8 cellular contexts compared by ENCODE assay signal in the genomic region with DNA sequence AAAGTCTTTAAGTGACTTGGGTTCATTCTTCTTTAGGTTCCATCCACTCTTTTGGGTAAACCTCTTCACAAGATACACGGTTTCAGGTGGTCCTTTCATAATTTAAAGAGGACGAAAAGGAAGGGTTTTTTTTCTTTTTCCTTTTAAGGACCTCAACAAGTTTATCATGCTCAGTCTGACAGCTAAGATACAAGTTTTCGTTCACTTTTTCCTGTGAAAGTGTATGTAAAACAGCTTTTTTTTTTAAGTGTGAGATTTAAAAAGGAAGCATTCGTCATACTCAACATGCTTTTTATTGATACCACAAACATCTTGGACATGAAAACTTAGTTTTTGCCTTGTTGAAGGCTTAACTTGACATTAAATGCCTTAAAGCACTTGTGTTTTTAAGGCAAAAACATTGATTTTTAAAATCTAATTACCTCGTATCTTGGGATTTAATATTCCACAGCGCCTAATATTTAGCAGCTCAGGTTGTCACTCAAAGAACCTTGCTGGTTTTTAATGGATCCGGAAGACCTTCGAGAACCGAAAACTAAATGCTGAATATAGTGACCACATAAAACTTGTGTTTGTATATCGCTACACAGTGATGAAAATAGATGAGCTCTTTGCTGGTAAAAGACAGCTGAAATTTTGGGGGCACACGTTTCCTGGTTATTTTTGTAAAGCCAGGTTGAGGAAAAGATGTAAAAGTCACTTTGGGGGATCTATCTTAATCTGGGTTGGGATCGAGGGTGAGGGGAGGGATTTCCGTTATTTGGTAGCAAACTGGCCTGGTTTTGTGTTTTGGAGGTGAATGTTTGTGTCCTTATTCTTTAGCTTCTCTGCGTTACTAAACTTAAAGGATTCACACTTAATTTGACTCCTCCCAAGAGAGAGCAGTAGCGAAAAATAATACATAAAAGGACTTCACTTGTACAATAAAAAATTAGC. TPM values are rescaled to one million over a fixed set of nuclear protein-coding genes. Genes with fewer than 3 reads are reported as not detected.
A peak's percentile ranks its signal among the peaks of the same experiment; 100 is the strongest.
DNase-seq lines count a peak whose midpoint lies in the region; ATAC-seq and TF ChIP-seq lines count a peak whose summit lies in the region.

No MANE protein-coding gene starts in this region.

- H3K9me3 ChIP-seq in SK-N-SH = no peaks in the 10 kb centered on the region

- peak overlapping the region; percentile 91 for H3K4me2 ChIP-seq in SK-N-SH

- H3K9ac ChIP-seq in SK-N-SH = peak overlapping the region; percentile 98

- H3K79me2 ChIP-seq in SK-N-SH (ENCODE audit: insufficient read depth) = peaks cover 73% of the 10 kb centered on the region

- peak overlapping the region; percentile 95 to 98 for H3K27ac Mint-ChIP-seq in activated naive CD4-positive, alpha-beta T cell treated with anti-CD3 and anti-CD28 coated beads, Interleukin-2, amount 50 U/mL, for 72 hours
- H3K27ac Mint-ChIP-seq in immature natural killer cell = peak overlapping the region; percentile 97 to 100 (median 100)

- no peaks in the 10 kb centered on the region for H3K9me3 Mint-ChIP-seq in activated naive CD4-positive, alpha-beta T cell treated with anti-CD3 and anti-CD28 coated beads, Interleukin-2, amount 50 U/mL, for 72 hours
- H3K9me3 Mint-ChIP-seq in immature natural killer cell = no peaks in the 10 kb centered on the region

- DNase-seq in SK-N-SH (no peak), immature natural killer cell (peak; percentile 41 to 48 (median 44)), superior temporal gyrus (ENCODE audit: extremely low spot score) (peak; percentile 36), Kasumi-1 (lab: John Stamatoyannopoulos, UW) (no peak)
- no peak for DNase-seq in activated naive CD4-positive, alpha-beta T cell treated with anti-CD3 and anti-CD28 coated beads, Interleukin-2, amount 50 U/mL, for 72 hours (ENCODE audit: low spot score in 2 of 2)
- no peak for DNase-seq in activated CD4-positive, alpha-beta T cell treated with anti-CD3 and anti-CD28 coated beads for 4 hours

- TF ChIP-seq CTCF in SK-N-SH (IDR thresholded peaks at IDR 0.05) = no peak

- no peak for ATAC-seq in SK-N-SH treated with all-trans-retinoic acid at 6 μM for 48 hours
- no peak for ATAC-seq in activated naive CD4-positive, alpha-beta T cell treated with anti-CD3 and anti-CD28 coated beads, Interleukin-2, amount 50 U/mL, for 72 hours
- no peak for ATAC-seq in GM18858 (IDR thresholded peaks at IDR 0.05; ENCODE audit: unreplicated experiment)

- H3K4me1 ChIP-seq in SK-N-SH (ENCODE audit: control insufficient read depth in 1 of 2, insufficient read depth in 2 of 2, low read depth in 1 of 2, low read length in 1 of 2) = peaks cover 11 to 16% of the 10 kb centered on the region in 2 experiments; a peak in 3 of 4 replicates

- TF ChIP-seq EP300 in SK-N-SH (IDR thresholded peaks at IDR 0.05; ENCODE audit: borderline replicate concordance in 1 of 2, low read depth in 1 of 2, low read length in 1 of 2) = no peak

- no peak for TF ChIP-seq RAD21 in SK-N-SH (IDR thresholded peaks at IDR 0.05; ENCODE audit: low read length)

- peaks cover 33 to 63% of the 10 kb centered on the region in 2 donors for H3K36me3 Mint-ChIP-seq in activated naive CD4-positive, alpha-beta T cell treated with anti-CD3 and anti-CD28 coated beads, Interleukin-2, amount 50 U/mL, for 72 hours
- peaks cover 3 to 8% (median 5%) of the 10 kb centered on the region in 3 donors for H3K36me3 Mint-ChIP-seq in immature natural killer cell

- no peaks in the 10 kb centered on the region for H3K27me3 ChIP-seq in SK-N-SH (ENCODE audit: insufficient read depth)

- peaks cover 58 to 71% of the 10 kb centered on the region in 2 donors for H3K4me1 Mint-ChIP-seq in immature natural killer cell

- no peak overlapping the region; a peak in 2 of 4 replicates for H3K27ac ChIP-seq in SK-N-SH (ENCODE audit: low read depth in 2 of 2, low read length in 1 of 2)

- H3F3A ChIP-seq in SK-N-SH (replicated peaks; ENCODE audit: insufficient read depth) = peaks cover 15% of the 10 kb centered on the region

- 7% methylated on average over 15 of the region's 15 CpGs for WGBS in SK-N-SH (ENCODE audit: low lambda C conversion rate)

- no peaks in the 10 kb centered on the region for H3K9me2 ChIP-seq in SK-N-SH

- H3K36me3 ChIP-seq in SK-N-SH (replicated peaks in 1 of 2; ENCODE audit: control insufficient read depth in 1 of 2, insufficient read depth in 2 of 2, low read length in 1 of 2) = peaks cover 42 to 50% of the 10 kb centered on the region in 2 experiments

- peak overlapping the region; percentile 92 to 95 for H3K4me3 ChIP-seq in SK-N-SH (ENCODE audit: low read depth in 2 of 2, low read length in 1 of 2)

- POLR2A ChIA-PET in SK-N-SH (lab: Yijun Ruan, JAX) = interaction anchor here (0.6 kb wide), 1 partner anchor 77 kb away, joined by 4 read pairs; no protein-coding TSS in a partner anchor

- peak overlapping the region; percentile 99 to 100 (median 100) for H3K4me3 Mint-ChIP-seq in immature natural killer cell

- peaks cover 48% of the 10 kb centered on the region for H4K20me1 ChIP-seq in SK-N-SH (ENCODE audit: insufficient read depth)

- no peak overlapping the region for H2AFZ ChIP-seq in SK-N-SH (ENCODE audit: low read depth)

- H3K27me3 Mint-ChIP-seq in immature natural killer cell (ENCODE audit: low read depth in 3 of 3) = peaks cover 23 to 33% (median 25%) of the 10 kb centered on the region in 3 donors

- CTCF ChIA-PET in SK-N-SH (lab: Yijun Ruan, JAX) = interaction anchor here (0.8 to 1.4 kb wide), 6 partner anchors 23 to 292 kb away, joined by 3 to 4 read pairs (median 3); a partner anchor contains a TSS

TF ChIP-seq in SK-N-SH, 30 proteins besides CTCF, POLR2A, EP300 and RAD21 (continues in another document):
- TF ChIP-seq, protein P1, sequence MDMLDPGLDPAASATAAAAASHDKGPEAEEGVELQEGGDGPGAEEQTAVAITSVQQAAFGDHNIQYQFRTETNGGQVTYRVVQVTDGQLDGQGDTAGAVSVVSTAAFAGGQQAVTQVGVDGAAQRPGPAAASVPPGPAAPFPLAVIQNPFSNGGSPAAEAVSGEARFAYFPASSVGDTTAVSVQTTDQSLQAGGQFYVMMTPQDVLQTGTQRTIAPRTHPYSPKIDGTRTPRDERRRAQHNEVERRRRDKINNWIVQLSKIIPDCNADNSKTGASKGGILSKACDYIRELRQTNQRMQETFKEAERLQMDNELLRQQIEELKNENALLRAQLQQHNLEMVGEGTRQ (IDR thresholded peaks at IDR 0.05; ENCODE audit: borderline replicate concordance, low read depth, low read length) = no peak
- TF ChIP-seq FOSL2 (IDR thresholded peaks at IDR 0.05; ENCODE audit: borderline replicate concordance, low read depth) = no peak
- TF ChIP-seq, protein P2, sequence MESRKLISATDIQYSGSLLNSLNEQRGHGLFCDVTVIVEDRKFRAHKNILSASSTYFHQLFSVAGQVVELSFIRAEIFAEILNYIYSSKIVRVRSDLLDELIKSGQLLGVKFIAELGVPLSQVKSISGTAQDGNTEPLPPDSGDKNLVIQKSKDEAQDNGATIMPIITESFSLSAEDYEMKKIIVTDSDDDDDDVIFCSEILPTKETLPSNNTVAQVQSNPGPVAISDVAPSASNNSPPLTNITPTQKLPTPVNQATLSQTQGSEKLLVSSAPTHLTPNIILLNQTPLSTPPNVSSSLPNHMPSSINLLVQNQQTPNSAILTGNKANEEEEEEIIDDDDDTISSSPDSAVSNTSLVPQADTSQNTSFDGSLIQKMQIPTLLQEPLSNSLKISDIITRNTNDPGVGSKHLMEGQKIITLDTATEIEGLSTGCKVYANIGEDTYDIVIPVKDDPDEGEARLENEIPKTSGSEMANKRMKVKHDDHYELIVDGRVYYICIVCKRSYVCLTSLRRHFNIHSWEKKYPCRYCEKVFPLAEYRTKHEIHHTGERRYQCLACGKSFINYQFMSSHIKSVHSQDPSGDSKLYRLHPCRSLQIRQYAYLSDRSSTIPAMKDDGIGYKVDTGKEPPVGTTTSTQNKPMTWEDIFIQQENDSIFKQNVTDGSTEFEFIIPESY (IDR thresholded peaks at IDR 0.05; ENCODE audit: borderline replicate concordance, low read depth) = no peak

TF ChIP-seq in SK-N-SH treated with all-trans-retinoic acid at 6 μM for 48 hours, 23 proteins besides CTCF, POLR2A, EP300 and RAD21 (continues in another document):
- TF ChIP-seq GLIS3 (CRISPR knock-in tag; IDR thresholded peaks at IDR 0.05) (no peak), OSR1 (CRISPR knock-in tag; IDR thresholded peaks at IDR 0.05) (no peak), CSDC2 (CRISPR knock-in tag; IDR thresholded peaks at IDR 0.05) (no peak)
- TF ChIP-seq, protein P3, sequence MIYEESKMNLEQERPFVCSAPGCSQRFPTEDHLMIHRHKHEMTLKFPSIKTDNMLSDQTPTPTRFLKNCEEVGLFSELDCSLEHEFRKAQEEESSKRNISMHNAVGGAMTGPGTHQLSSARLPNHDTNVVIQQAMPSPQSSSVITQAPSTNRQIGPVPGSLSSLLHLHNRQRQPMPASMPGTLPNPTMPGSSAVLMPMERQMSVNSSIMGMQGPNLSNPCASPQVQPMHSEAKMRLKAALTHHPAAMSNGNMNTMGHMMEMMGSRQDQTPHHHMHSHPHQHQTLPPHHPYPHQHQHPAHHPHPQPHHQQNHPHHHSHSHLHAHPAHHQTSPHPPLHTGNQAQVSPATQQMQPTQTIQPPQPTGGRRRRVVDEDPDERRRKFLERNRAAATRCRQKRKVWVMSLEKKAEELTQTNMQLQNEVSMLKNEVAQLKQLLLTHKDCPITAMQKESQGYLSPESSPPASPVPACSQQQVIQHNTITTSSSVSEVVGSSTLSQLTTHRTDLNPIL (CRISPR knock-in tag; IDR thresholded peaks at IDR 0.05; ENCODE audit: low read depth) = no peak

RNA-seq across cellular contexts. Expression of a gene that starts 2.3 kb away (rescaled TPM):
- polyA plus RNA-seq in SK-N-SH (2012; rRNA removed) (22.4 and 35.3 TPM in 2 replicates), immature natural killer cell (10 to 100 TPM; 10.2 to 36.5 (median 11.4) TPM)
- polyA plus RNA-seq in SK-N-SH (2012; cell fraction: cytosol; rRNA removed) = 16.5 and 17.5 TPM in 2 replicates
- polyA plus RNA-seq in SK-N-SH (2012; cell fraction: nucleus; rRNA removed) = 112 and 139 TPM in 2 replicates
- 10 to 100 TPM; 50.0 to 63.1 TPM for total RNA-seq in activated naive CD4-positive, alpha-beta T cell treated with anti-CD3 and anti-CD28 coated beads, Interleukin-2, amount 50 U/mL, for 72 hours

RNA-seq across cellular contexts. Expression of a gene that starts 34.3 kb away (rescaled TPM):
- 13.3 and 14.6 TPM in 2 replicates for polyA plus RNA-seq in SK-N-SH (2012; rRNA removed)
- 14.4 and 16.5 TPM in 2 replicates for polyA plus RNA-seq in SK-N-SH (2012; cell fraction: cytosol; rRNA removed)
- 10.0 and 14.9 TPM in 2 replicates for polyA plus RNA-seq in SK-N-SH (2012; cell fraction: nucleus; rRNA removed)
- total RNA-seq in activated naive CD4-positive, alpha-beta T cell treated with anti-CD3 and anti-CD28 coated beads, Interleukin-2, amount 50 U/mL, for 72 hours = 1 to 10 TPM; 2.4 to 3.4 TPM
- polyA plus RNA-seq in immature natural killer cell = 1 to 10 TPM; 3.1 to 5.0 (median 4.2) TPM

Comparison
In these comparisons a context has a peak if more than half of its experiments do, and no peak if none do; other contexts are left out.
1. DNase-seq: peak in immature natural killer cell (3 of 3) and superior temporal gyrus (single experiment); none in SK-N-SH (single experiment), activated naive CD4-positive, alpha-beta T cell treated with anti-CD3 and anti-CD28 coated beads, Interleukin-2, amount 50 U/mL, for 72 hours (0 of 2), Kasumi-1 (0 of 2) and activated CD4-positive, alpha-beta T cell treated with anti-CD3 and anti-CD28 coated beads for 4 hours (0 of 2).